25 cellular contexts compared by ENCODE assay signal in the genomic region with DNA sequence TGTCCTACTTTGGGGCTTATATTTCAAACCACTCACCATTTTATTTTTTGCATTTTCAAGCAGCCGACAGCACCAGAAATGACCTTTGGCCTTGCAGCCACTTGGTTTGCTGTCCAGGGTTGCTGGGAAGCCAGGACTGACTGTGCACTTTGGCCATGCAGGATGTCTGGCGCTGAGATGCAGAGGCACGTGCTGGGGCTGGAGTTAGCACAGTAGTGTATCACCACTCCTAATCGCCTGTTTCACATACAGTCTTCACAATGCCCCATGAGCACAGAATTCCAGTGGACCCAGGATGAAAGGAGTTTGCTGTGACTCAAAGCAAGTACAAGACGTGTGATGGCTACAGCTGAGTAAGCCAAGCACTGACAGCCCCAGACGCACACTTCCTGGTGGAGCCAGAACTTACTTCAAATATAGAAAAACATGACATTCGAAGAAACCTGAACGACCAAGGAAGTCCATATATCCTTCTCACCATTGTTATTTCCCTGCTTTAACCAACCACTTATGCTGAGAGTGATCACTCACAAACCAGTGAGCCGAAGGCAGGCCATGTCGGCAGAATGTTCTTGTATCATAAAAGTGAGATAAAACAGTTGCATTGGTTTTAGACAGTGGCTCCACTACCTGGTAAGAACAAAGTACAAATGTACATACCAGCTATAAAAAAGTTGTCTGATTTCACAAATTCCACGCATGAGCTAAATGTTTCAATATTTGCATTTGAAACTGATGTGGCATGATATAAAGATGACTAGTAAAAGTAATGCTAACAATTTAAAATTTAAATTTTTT. TPM values are rescaled to one million over a fixed set of nuclear protein-coding genes. Genes with fewer than 3 reads are reported as not detected.
DNase-seq lines count a peak whose midpoint lies in the region; ATAC-seq, FAIRE-seq and TF ChIP-seq lines count a peak whose summit lies in the region.
"Had no signal": no experiment of that assay in that cellular context is flagged by ENCODE, and none has a peak within 500 bp of the region (broad histone marks: within the 10 kb centered on the region; RNA-seq: fewer than 3 reads in every experiment).

No MANE protein-coding gene starts in this region.

- H3K27me3 ChIP-seq in Caco-2 (replicated peaks; ENCODE audit: control insufficient read depth, insufficient read depth, low read length) (no peaks in the 10 kb centered on the region), colonic mucosa (no peaks in the 10 kb centered on the region), HepG2 (ENCODE audit: control insufficient read depth in 1 of 2, insufficient read depth in 2 of 2, low read length in 2 of 2) (no peaks in the 10 kb centered on the region)
- H3K27me3 ChIP-seq: BE2C had no signal

- TF ChIP-seq CTCF in Caco-2 (IDR thresholded peaks at IDR 0.05; ENCODE audit: insufficient read depth in 1 of 2, low read depth in 1 of 2, low read length in 1 of 2, severe bottlenecking in 1 of 2, unreplicated experiment in 1 of 2) (no peak), colonic mucosa (IDR thresholded peaks at IDR 0.05) (no peak), HepG2 (CRISPR knock-in tag; IDR thresholded peaks at IDR 0.05) (no peak), progenitor cell of endocrine pancreas (IDR thresholded peaks at IDR 0.05; ENCODE audit: unreplicated experiment) (no peak), endothelial cell (IDR thresholded peaks at IDR 0.05; ENCODE audit: unreplicated experiment) (no peak)

- in situ Hi-C loops in HepG2 (cut with HindIII; ENCODE audit: extremely low pct_ligation_motif_present, low pct_unique_long_range_greater_than_20kb): no loop called here

- H3K36me3 Mint-ChIP-seq in Caco-2 (ENCODE audit: insufficient read depth, unreplicated experiment) (no peaks in the 10 kb centered on the region), progenitor cell of endocrine pancreas (ENCODE audit: insufficient read depth) (no peaks in the 10 kb centered on the region), endothelial cell (ENCODE audit: low read depth, unreplicated experiment) (no peaks in the 10 kb centered on the region)
- H3K36me3 Mint-ChIP-seq: CD4-positive, alpha-beta memory T cell had no signal

- no peak overlapping the region for H3K9ac ChIP-seq in colonic mucosa (ENCODE audit: low read depth in 2 of 2, low read length in 2 of 2)
- no peak overlapping the region for H3K9ac ChIP-seq in HepG2 (ENCODE audit: insufficient read depth, low read depth, low read length)
- H3K9ac ChIP-seq: GM23248, SK-N-SH had no signal

- no peak overlapping the region for H2AFZ ChIP-seq in HepG2 (ENCODE audit: low read length)
- H2AFZ ChIP-seq: GM23248 had no signal

- H4K20me1 ChIP-seq in HepG2 (ENCODE audit: insufficient read depth, low read length): no peaks in the 10 kb centered on the region

- H3K9me3 Mint-ChIP-seq in Caco-2 (ENCODE audit: unreplicated experiment) (no peaks in the 10 kb centered on the region), progenitor cell of endocrine pancreas (ENCODE audit: low read depth) (peaks cover 1% of the 10 kb centered on the region), endothelial cell (ENCODE audit: unreplicated experiment) (no peaks in the 10 kb centered on the region)

- H3K4me3 ChIP-seq in Caco-2 (ENCODE audit: low read depth, low read length) (no peak overlapping the region), colonic mucosa (no peak overlapping the region), HepG2 (replicated peaks in 1 of 3; ENCODE audit: insufficient read depth in 1 of 3, low read depth in 2 of 3, low read length in 3 of 3) (no peak overlapping the region)
- H3K4me3 ChIP-seq: GM23248 had no signal

- no peak for TF ChIP-seq RAD21 in HepG2 (CRISPR knock-in tag; IDR thresholded peaks at IDR 0.05)

- peak overlapping the region; percentile 32; the same call in 1 of the 2 replicates for H3K4me2 ChIP-seq in HepG2 (ENCODE audit: low read depth, low read length)
- H3K4me2 ChIP-seq: SK-N-SH had no signal

- intact Hi-C loops in Caco-2 (cut with micrococcal nuclease; ENCODE audit: unreplicated experiment) (loop anchor here (1.0 kb wide), 1 partner anchor 40 kb away; no protein-coding TSS in a partner anchor), colonic mucosa (cut with DNase I) (no loop called here), HepG2 (cut with micrococcal nuclease; ENCODE audit: unreplicated experiment) (no loop called here)

- TF ChIP-seq POLR2A in HepG2 (IDR thresholded peaks at IDR 0.05; ENCODE audit: insufficient read depth in 1 of 2, low read depth in 2 of 2, low read length in 2 of 2): no peak

- no peak overlapping the region for H3K4me3 Mint-ChIP-seq in Caco-2 (ENCODE audit: unreplicated experiment)
- no peak overlapping the region for H3K4me3 Mint-ChIP-seq in progenitor cell of endocrine pancreas (ENCODE audit: low read depth)
- H3K4me3 Mint-ChIP-seq in endothelial cell (ENCODE audit: unreplicated experiment): no peak overlapping the region
- H3K4me3 Mint-ChIP-seq: CD4-positive, alpha-beta memory T cell had no signal

- H3K4me1 Mint-ChIP-seq in Caco-2 (ENCODE audit: low read depth, unreplicated experiment) (no peaks in the 10 kb centered on the region), progenitor cell of endocrine pancreas (ENCODE audit: low read depth) (no peaks in the 10 kb centered on the region), endothelial cell (ENCODE audit: unreplicated experiment) (no peaks in the 10 kb centered on the region)

- ATAC-seq in HepG2: peak; percentile 90

- DNase-seq in Caco-2 (peak; percentile 59 to 80), colonic mucosa (peak; percentile 61), HepG2 (ENCODE audit: low spot score) (peak; percentile 76), progenitor cell of endocrine pancreas (ENCODE audit: low spot score, unreplicated experiment) (no peak), NCI-H748 treated with DMSO at 0.1 percent for 48 hours (lab: John Stamatoyannopoulos, UW) (no peak), endothelial cell (ENCODE audit: low spot score) (no peak), DMS114 treated with DMSO at 0.1 percent for 48 hours (lab: John Stamatoyannopoulos, UW; ENCODE audit: unreplicated experiment) (no peak), NCI-H1436 treated with DMSO at 0.1 percent for 48 hours (lab: John Stamatoyannopoulos, UW) (no peak)
- DNase-seq: BE2C; Calu3; CD4-positive, alpha-beta memory T cell; DMS79; GM23248; HCEC 1CT; NCI-H1105; NCI-H1694 treated with DMSO at 0.1 percent for 48 hours; NCI-H510A; NCI-H774; OCI-M1; SHP77 treated with DMSO at 0.1 percent for 48 hours; SK-N-SH had no signal

- no peaks in the 10 kb centered on the region for H3K9me3 ChIP-seq in Caco-2
- H3K9me3 ChIP-seq in colonic mucosa: no peaks in the 10 kb centered on the region
- H3K9me3 ChIP-seq in HepG2 (ENCODE audit: low read length): 0 out of 2 replicates have a peak, but pooled peaks cover 5% of the 10 kb centered on the region
- H3K9me3 ChIP-seq: BE2C, SK-N-SH had no signal

- H3K27ac Mint-ChIP-seq in Caco-2 (ENCODE audit: unreplicated experiment): peak overlapping the region; percentile 48
- H3K27ac Mint-ChIP-seq in progenitor cell of endocrine pancreas: peak overlapping the region; percentile 33
- H3K27ac Mint-ChIP-seq in endothelial cell (ENCODE audit: unreplicated experiment): no peak overlapping the region
- H3K27ac Mint-ChIP-seq: CD4-positive, alpha-beta memory T cell had no signal

- H3K36me3 ChIP-seq in Caco-2 (ENCODE audit: control insufficient read depth, insufficient read depth, low read length) (no peaks in the 10 kb centered on the region), colonic mucosa (no peaks in the 10 kb centered on the region), HepG2 (replicated peaks in 1 of 2; ENCODE audit: control insufficient read depth in 1 of 2, insufficient read depth in 2 of 2, low read length in 2 of 2) (no peaks in the 10 kb centered on the region)
- H3K36me3 ChIP-seq: BE2C had no signal

- POLR2A ChIA-PET in Caco-2 (lab: Charles Lee): no interaction called here
- POLR2A ChIA-PET in HepG2 (lab: Yijun Ruan, JAX): no interaction called here

- H3K27me3 Mint-ChIP-seq in Caco-2 (ENCODE audit: insufficient read depth, unreplicated experiment) (no peaks in the 10 kb centered on the region), progenitor cell of endocrine pancreas (peaks cover 32% of the 10 kb centered on the region), endothelial cell (ENCODE audit: unreplicated experiment) (peaks cover 1% of the 10 kb centered on the region)

- H3K4me1 ChIP-seq in Caco-2 (peaks cover 13% of the 10 kb centered on the region), colonic mucosa (no peaks in the 10 kb centered on the region), HepG2 (ENCODE audit: insufficient read depth, low read length) (peaks cover 14% of the 10 kb centered on the region)
- H3K4me1 ChIP-seq: BE2C had no signal

- FAIRE-seq in HepG2 (lab: Jason Lieb, UNC): peak; percentile 90
- FAIRE-seq: GM12892, HTR-8/SVneo had no signal

- H3K27ac ChIP-seq in colonic mucosa (peak overlapping the region; percentile 5), HepG2 (ENCODE audit: extremely low read length, insufficient read depth, low read length) (no peak overlapping the region)
- H3K27ac ChIP-seq: GM23248 had no signal

- CTCF ChIA-PET in Caco-2 (lab: Charles Lee) (interaction anchor here (1.5 kb wide), 1 partner anchor 16 kb away, joined by 6 read pairs; a partner anchor contains a TSS), HepG2 (lab: Yijun Ruan, JAX; ENCODE audit: low intra/inter-chr PET ratio, low total read pairs) (no interaction called here)

- no peaks in the 10 kb centered on the region for H3K79me2 ChIP-seq in HepG2 (ENCODE audit: insufficient read depth, low read length)

- BruUV-seq in Caco-2 (replicated peaks; lab: Mats Ljungman, UMichigan) (no TSS peak), HepG2 (replicated peaks; lab: Mats Ljungman, UMichigan) (no TSS peak)

- 14% methylated on average over 11 of the region's 11 CpGs for WGBS in HepG2 (ENCODE audit: low lambda C conversion rate)

- TF ChIP-seq EP300 in HepG2 (IDR thresholded peaks at IDR 0.05; ENCODE audit: low read depth in 2 of 2, low read length in 2 of 2) (no peak), HepG2 (CRISPR knock-in tag; IDR thresholded peaks at IDR 0.05; ENCODE audit: borderline replicate concordance) (no peak)

RNA-seq across cellular contexts. Expression of a gene that starts 16.0 kb away (rescaled TPM):
- total RNA-seq in Caco-2 (2022): 0.57 and 0.86 TPM in 2 replicates
- total RNA-seq in colonic mucosa: under 1 TPM; 0.10 to 0.82 TPM
- total RNA-seq in HepG2 (2016; rRNA removed; fragmentation: Illumina TruSeq; extraction: Trizol): 0.02 TPM in 1 of 2 replicates, not detected in the other
- total RNA-seq in HepG2 (2016; cell fraction: cytosol; rRNA removed; fragmentation: Illumina TruSeq; extraction: Trizol; ENCODE audit: low read depth): not detected in 2 replicates
- total RNA-seq in HepG2 (2016; cell fraction: insoluble cytoplasmic fraction; rRNA removed; fragmentation: Illumina TruSeq; extraction: Trizol): 0.06 TPM in 1 of 2 replicates, not detected in the other
- total RNA-seq in HepG2 (2016; cell fraction: membrane; rRNA removed; fragmentation: Illumina TruSeq; extraction: Trizol): 0.06 TPM in 1 of 2 replicates, not detected in the other
- 0.56 TPM in 1 of 2 replicates, not detected in the other for total RNA-seq in HepG2 (2016; cell fraction: nucleus; rRNA removed; fragmentation: Illumina TruSeq; extraction: Trizol)
- 0.05 and 0.13 TPM in 2 replicates for polyA plus RNA-seq in HepG2 (2011; rRNA removed)
- 0.05 TPM in 1 of 2 replicates, not detected in the other for polyA plus RNA-seq in HepG2 (2011; cell fraction: cytosol; rRNA removed)
- polyA plus RNA-seq in HepG2 (2011; cell fraction: nucleus; rRNA removed): 0.05 and 0.19 TPM in 2 replicates
- 0.07 TPM in 2 replicates for polyA plus RNA-seq in HepG2 (2012)
- not detected in 2 replicates for polyA plus RNA-seq in HepG2 (2016; cell fraction: cytosol; fragmentation: Illumina TruSeq; extraction: Trizol; ENCODE audit: low read depth)
- polyA plus RNA-seq in HepG2 (2016; cell fraction: insoluble cytoplasmic fraction; fragmentation: Illumina TruSeq; extraction: Trizol; ENCODE audit: low read depth): not detected in 2 replicates
- not detected in 2 replicates for polyA plus RNA-seq in HepG2 (2016; cell fraction: membrane; fragmentation: Illumina TruSeq; extraction: Trizol; ENCODE audit: low read depth)
- polyA plus RNA-seq in HepG2 (2016; cell fraction: nucleus; fragmentation: Illumina TruSeq; extraction: Trizol; ENCODE audit: insufficient read depth, low read depth): 0.31 TPM in 1 of 2 replicates, not detected in the other
- polyA minus RNA-seq in HepG2 (2011; rRNA and poly(A)+ RNA removed; ENCODE audit: low replicate concordance): not detected in 2 replicates
- polyA minus RNA-seq in HepG2 (2011; cell fraction: cytosol; rRNA and poly(A)+ RNA removed): not detected in 2 replicates
- polyA minus RNA-seq in HepG2 (2011; cell fraction: nucleus; rRNA and poly(A)+ RNA removed): 0.13 TPM in 1 of 2 replicates, not detected in the other
- 0.78 and 0.79 TPM in 2 replicates for total RNA-seq in progenitor cell of endocrine pancreas
- not detected for total RNA-seq in endothelial cell (ENCODE audit: unreplicated experiment)
- total RNA-seq: A172; Calu3; CD4-positive, alpha-beta memory T cell; GM23248; RPMI7951 had no signal
- polyA plus RNA-seq: CD4-positive, alpha-beta memory T cell; GM23248 had no signal

Comparison
In these comparisons a context has a peak if more than half of its experiments do, and no peak if none do; other contexts are left out.
1. DNase-seq: peak in Caco-2 (2 of 2), colonic mucosa (single experiment) and HepG2 (single experiment); none in progenitor cell of endocrine pancreas (single experiment), NCI-H748 treated with DMSO at 0.1 percent for 48 hours (single experiment), endothelial cell (single experiment), DMS114 treated with DMSO at 0.1 percent for 48 hours (single experiment) and NCI-H1436 treated with DMSO at 0.1 percent for 48 hours (single experiment).